In the genomic region with DNA sequence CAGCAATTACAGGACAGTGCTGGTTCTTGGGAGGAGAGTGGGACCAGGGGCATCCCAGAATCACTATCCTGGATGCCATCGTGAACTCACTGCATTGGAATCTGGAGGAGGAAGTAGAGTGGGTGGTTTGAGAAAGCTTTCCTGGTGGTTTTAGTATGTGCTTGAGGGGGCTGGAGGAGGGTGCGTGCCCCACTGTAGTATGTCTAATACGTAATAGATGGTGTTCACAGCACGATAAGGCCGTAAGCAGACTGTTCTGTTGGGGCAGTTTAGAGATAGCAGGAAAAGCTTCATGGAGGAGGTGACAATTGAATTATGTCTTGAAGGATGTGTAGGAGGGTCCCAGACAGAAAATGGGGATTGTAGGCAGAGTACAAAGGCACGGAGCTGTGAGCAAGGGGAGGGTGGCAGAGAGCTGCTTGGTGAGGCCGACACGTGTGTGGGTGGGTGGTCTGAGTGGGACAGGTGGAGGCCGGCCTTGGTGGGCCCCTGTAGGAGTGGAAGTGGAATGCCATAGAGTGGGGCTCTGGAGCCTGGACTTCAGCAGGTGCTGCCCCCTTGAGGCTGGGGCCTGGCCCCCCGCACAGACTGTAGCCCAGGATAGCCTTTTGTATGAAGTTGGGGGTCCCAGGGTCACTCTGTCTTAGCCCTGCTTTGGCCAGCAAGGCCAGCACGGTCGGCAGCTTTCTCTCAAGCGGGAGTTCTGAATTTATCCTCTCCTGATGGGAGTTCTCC, we compare ENCODE assay signal across 8 cellular contexts. TPM values are rescaled to one million over a fixed set of nuclear protein-coding genes. Genes with fewer than 3 reads are reported as not detected.
DNase-seq lines count a peak whose midpoint lies in the region; ATAC-seq and TF ChIP-seq lines count a peak whose summit lies in the region.

No MANE protein-coding gene starts in this region.

- intact Hi-C loops in CD4-positive, alpha-beta T cell (cut with DNase I, micrococcal nuclease) = loop anchor here (5.0 kb wide), 2 partner anchors 35 kb away; partner anchors contain the start of gene IL6R (in 1 of the 2)
- intact Hi-C loops in naive thymus-derived CD4-positive, alpha-beta T cell (cut with micrococcal nuclease) = no loop called here

- H3K9me3 Mint-ChIP-seq in CD4-positive, alpha-beta T cell = no peaks in the 10 kb centered on the region
- no peaks in the 10 kb centered on the region for H3K9me3 Mint-ChIP-seq in IgD-negative memory B cell
- no peaks in the 10 kb centered on the region for H3K9me3 Mint-ChIP-seq in chondrocyte (ENCODE audit: low read depth)
- H3K9me3 Mint-ChIP-seq in naive thymus-derived CD4-positive, alpha-beta T cell = peaks cover 0 to 3% (median 0%) of the 10 kb centered on the region in 11 donors

- H3K27me3 Mint-ChIP-seq in CD4-positive, alpha-beta T cell = no peaks in the 10 kb centered on the region
- H3K27me3 Mint-ChIP-seq in IgD-negative memory B cell = peaks cover 2% of the 10 kb centered on the region
- no peaks in the 10 kb centered on the region for H3K27me3 Mint-ChIP-seq in chondrocyte (ENCODE audit: low read depth)
- no peaks in the 10 kb centered on the region for H3K27me3 Mint-ChIP-seq in naive thymus-derived CD4-positive, alpha-beta T cell

- peaks cover 11 to 69% of the 10 kb centered on the region in 2 donors for H3K4me1 ChIP-seq in naive thymus-derived CD4-positive, alpha-beta T cell (ENCODE audit: control insufficient read depth in 2 of 2, insufficient read depth in 2 of 2, low read length in 2 of 2)

- H3K4me1 Mint-ChIP-seq in CD4-positive, alpha-beta T cell (ENCODE audit: low read depth) = peaks cover 75% of the 10 kb centered on the region
- peaks cover 9 to 11% (median 10%) of the 10 kb centered on the region in 3 donors for H3K4me1 Mint-ChIP-seq in IgD-negative memory B cell
- peaks cover 49% of the 10 kb centered on the region for H3K4me1 Mint-ChIP-seq in chondrocyte (ENCODE audit: low read depth)
- peaks cover 55 to 82% (median 73%) of the 10 kb centered on the region in 7 donors for H3K4me1 Mint-ChIP-seq in naive thymus-derived CD4-positive, alpha-beta T cell

- H3K36me3 Mint-ChIP-seq in CD4-positive, alpha-beta T cell (ENCODE audit: low read depth) = peaks cover 87% of the 10 kb centered on the region
- H3K36me3 Mint-ChIP-seq in IgD-negative memory B cell = peaks cover 4% of the 10 kb centered on the region
- peaks cover 2% of the 10 kb centered on the region for H3K36me3 Mint-ChIP-seq in chondrocyte (ENCODE audit: low read depth)
- H3K36me3 Mint-ChIP-seq in naive thymus-derived CD4-positive, alpha-beta T cell = peaks cover 2 to 38% (median 32%) of the 10 kb centered on the region in 5 donors

- POLR2A ChIA-PET in CD4-positive, alpha-beta T cell (lab: Charles Lee) = interaction anchor here (0.5 to 9.6 kb wide), 13 partner anchors 9 to 108 kb away, joined by 3 to 86 read pairs (median 5); no protein-coding TSS in a partner anchor
- POLR2A ChIA-PET in naive thymus-derived CD4-positive, alpha-beta T cell (lab: Charles Lee) = interaction anchor here (0.6 to 8.3 kb wide), 12 partner anchors 9 to 877 kb away, joined by 3 to 71 read pairs (median 5); partner anchors contain the start of genes IL6R and S100A2

- peak overlapping the region; percentile 75 for H3K27ac ChIP-seq in CD4-positive, alpha-beta T cell (ENCODE audit: low read depth, low read length)
- peak overlapping the region; percentile 78 for H3K27ac ChIP-seq in naive thymus-derived CD4-positive, alpha-beta T cell (ENCODE audit: low read depth, low read length)

- H3K27ac Mint-ChIP-seq in CD4-positive, alpha-beta T cell = peak overlapping the region; percentile 94
- peak overlapping the region in 2 of 3 donors; percentile 8 to 85 for H3K27ac Mint-ChIP-seq in IgD-negative memory B cell
- peak overlapping the region; percentile 83 for H3K27ac Mint-ChIP-seq in chondrocyte (ENCODE audit: unreplicated experiment)
- H3K27ac Mint-ChIP-seq in naive thymus-derived CD4-positive, alpha-beta T cell = peak overlapping the region in 8 of 9 donors; percentile 91 to 99 (median 96)

- H3K36me3 ChIP-seq in naive thymus-derived CD4-positive, alpha-beta T cell (ENCODE audit: control insufficient read depth in 2 of 3, insufficient read depth in 3 of 3, low read length in 3 of 3) = peaks cover 0 to 32% (median 6%) of the 10 kb centered on the region in 3 experiments

- CTCF ChIA-PET in CD4-positive, alpha-beta T cell (lab: Charles Lee) = interaction anchor here (0.5 to 1.5 kb wide), 6 partner anchors 19 to 106 kb away, joined by 3 to 4 read pairs (median 3); no protein-coding TSS in a partner anchor
- CTCF ChIA-PET in naive thymus-derived CD4-positive, alpha-beta T cell (lab: Charles Lee) = interaction anchor here (0.6 to 3.6 kb wide), 14 partner anchors 10 to 349 kb away, joined by 3 to 29 read pairs (median 4); partner anchors contain the start of gene IL6R

- no peak for DNase-seq in CD4-positive, alpha-beta T cell
- DNase-seq in chondrocyte (ENCODE audit: low spot score) (no peak), NCI-H1105 treated with DMSO at 0.1 percent for 48 hours (lab: John Stamatoyannopoulos, UW) (no peak), NCI-H1930 (lab: John Stamatoyannopoulos, UW) (no peak), NCI-H510A treated with DMSO at 0.1 percent for 48 hours (lab: John Stamatoyannopoulos, UW) (no peak)
- DNase-seq in naive thymus-derived CD4-positive, alpha-beta T cell = no peak

- peak; percentile 34 for TF ChIP-seq CTCF in CD4-positive, alpha-beta T cell (IDR thresholded peaks at IDR 0.05)
- peak; percentile 63 for TF ChIP-seq CTCF in chondrocyte (IDR thresholded peaks at IDR 0.05)

- H3K4me3 ChIP-seq in naive thymus-derived CD4-positive, alpha-beta T cell (ENCODE audit: low read length) = peak overlapping the region; percentile 36

- H3K27me3 ChIP-seq in CD4-positive, alpha-beta T cell (ENCODE audit: control insufficient read depth, insufficient read depth, low read length) = no peaks in the 10 kb centered on the region
- no peaks in the 10 kb centered on the region for H3K27me3 ChIP-seq in naive thymus-derived CD4-positive, alpha-beta T cell (ENCODE audit: control insufficient read depth in 2 of 2, insufficient read depth in 2 of 2, low read length in 2 of 2)

- peak overlapping the region; percentile 81 for H3K4me3 Mint-ChIP-seq in CD4-positive, alpha-beta T cell
- H3K4me3 Mint-ChIP-seq in IgD-negative memory B cell (no peak overlapping the region), chondrocyte (ENCODE audit: unreplicated experiment) (no peak overlapping the region)
- H3K4me3 Mint-ChIP-seq in naive thymus-derived CD4-positive, alpha-beta T cell = peak overlapping the region in 9 of 10 donors; percentile 69 to 87 (median 76)

- ATAC-seq in CD4-positive, alpha-beta T cell (ENCODE audit: poor library complexity) = peak; percentile 6
- ATAC-seq in naive thymus-derived CD4-positive, alpha-beta T cell = no peak
- no peak for ATAC-seq in esophagus mucosa

- H3K9me3 ChIP-seq in CD4-positive, alpha-beta T cell (ENCODE audit: control insufficient read depth, low read length) = no peaks in the 10 kb centered on the region
- no peaks in the 10 kb centered on the region for H3K9me3 ChIP-seq in naive thymus-derived CD4-positive, alpha-beta T cell (ENCODE audit: control insufficient read depth in 2 of 3, low read length in 3 of 3)

RNA-seq across cellular contexts. Expression of gene IL6R, which starts 37.0 kb away (rescaled TPM):
- 10 to 100 TPM; 31.7 to 35.0 TPM for total RNA-seq in CD4-positive, alpha-beta T cell
- polyA plus RNA-seq in IgD-negative memory B cell = 6.8 TPM
- total RNA-seq in chondrocyte (1.1 to 1.4 TPM (median 1.3 TPM) in 3 replicates), esophagus mucosa (6.1 TPM)
- 10 to 100 TPM in 4 of 5 experiments, 1 to 10 TPM in 1; 5.2 to 91.6 (median 85.6) TPM for total RNA-seq in naive thymus-derived CD4-positive, alpha-beta T cell
- 10 to 100 TPM; 55.1 to 66.3 TPM for polyA plus RNA-seq in naive thymus-derived CD4-positive, alpha-beta T cell

RNA-seq across cellular contexts. Expression of gene TDRD10, which starts 59.8 kb away (rescaled TPM):
- not detected for total RNA-seq in CD4-positive, alpha-beta T cell
- polyA plus RNA-seq in IgD-negative memory B cell = not detected
- total RNA-seq in chondrocyte (0.17 TPM in 1 of 3 replicates, not detected in the others), esophagus mucosa (0.44 TPM)
- under 1 TPM in 1 of 5 experiments, not detected in 4; 0.29 TPM for total RNA-seq in naive thymus-derived CD4-positive, alpha-beta T cell
- polyA plus RNA-seq in naive thymus-derived CD4-positive, alpha-beta T cell = not detected

Comparison
In these comparisons a context has a peak if more than half of its experiments do, and no peak if none do; other contexts are left out.
1. H3K4me3 Mint-ChIP-seq: peak in CD4-positive, alpha-beta T cell (single experiment) and naive thymus-derived CD4-positive, alpha-beta T cell (9 of 10); none in IgD-negative memory B cell (0 of 4) and chondrocyte (single experiment).
2. intact Hi-C loops: an anchor here in CD4-positive, alpha-beta T cell (5.0 kb wide); none called in naive thymus-derived CD4-positive, alpha-beta T cell.
3. Peak in every context shown above with its lines, with median percentiles within 50 percentile points of each other: H3K27ac Mint-ChIP-seq.